Comparison of ENCODE assay signal across 13 cellular contexts in genomic region chr5:169838688-169839087, GRCh38.
DNase-seq lines count a peak whose midpoint lies in the region; ATAC-seq and TF ChIP-seq lines count a peak whose summit lies in the region.
"Had no signal": no experiment of that assay in that cellular context is flagged by ENCODE, and none has a peak within 500 bp of the region (broad histone marks: within the 10 kb centered on the region; RNA-seq: fewer than 3 reads in every experiment).

No MANE protein-coding gene starts in this region.

- no peaks in the 10 kb centered on the region for H3K9me3 ChIP-seq in AG04450 (ENCODE audit: control insufficient read depth, insufficient read depth, low read length)
- no peaks in the 10 kb centered on the region for H3K9me3 ChIP-seq in smooth muscle cell (replicated peaks; ENCODE audit: low read depth)
- H3K9me3 ChIP-seq: psoas muscle had no signal

- no peaks in the 10 kb centered on the region for H3F3A ChIP-seq in smooth muscle cell (ENCODE audit: low read depth)

- no peaks in the 10 kb centered on the region for H3K36me3 ChIP-seq in smooth muscle cell (ENCODE audit: low read depth)

- 94% methylated on average over 3 of the region's 3 CpGs for WGBS in smooth muscle cell (ENCODE audit: low lambda C conversion rate)

- peaks cover 39 to 55% of the 10 kb centered on the region in 2 donors for H3K36me3 Mint-ChIP-seq in stimulated activated naive B cell treated with anti-CD40 and anti-IgM and Interleukin-4, amounts not matched to agents 10 μg/mL and 1 μg/mL and 100 μg/mL, for 72 hours

- H3K4me1 ChIP-seq in smooth muscle cell (ENCODE audit: low read depth), result no peaks in the 10 kb centered on the region
- H3K4me1 ChIP-seq: psoas muscle had no signal

- peaks cover 6% of the 10 kb centered on the region in 2 donors for H3K4me1 Mint-ChIP-seq in stimulated activated naive B cell treated with anti-CD40 and anti-IgM and Interleukin-4, amounts not matched to agents 10 μg/mL and 1 μg/mL and 100 μg/mL, for 72 hours

- no peak overlapping the region for H3K27ac Mint-ChIP-seq in stimulated activated naive B cell treated with anti-CD40 and anti-IgM and Interleukin-4, amounts not matched to agents 10 μg/mL and 1 μg/mL and 100 μg/mL, for 72 hours

- H3K9ac ChIP-seq in smooth muscle cell (ENCODE audit: low read depth), result no peak overlapping the region

- ATAC-seq in GM19035 (IDR thresholded peaks at IDR 0.05; ENCODE audit: unreplicated experiment) (peak; percentile 87), HG02571 (IDR thresholded peaks at IDR 0.05; ENCODE audit: unreplicated experiment) (peak; percentile 83), HG03342 (IDR thresholded peaks at IDR 0.05; ENCODE audit: unreplicated experiment) (peak; percentile 85)
- no peak for ATAC-seq in stimulated activated naive B cell treated with anti-CD40 and anti-IgM and Interleukin-4, amounts not matched to agents 10 μg/mL and 1 μg/mL and 100 μg/mL, for 72 hours (replicated peaks)
- ATAC-seq: left lobe of liver, Panc1, psoas muscle had no signal

- no peaks in the 10 kb centered on the region for H3K79me2 ChIP-seq in smooth muscle cell (ENCODE audit: low read depth)

- H3K4me2 ChIP-seq in smooth muscle cell, result no peak overlapping the region

- H3K4me3 Mint-ChIP-seq in stimulated activated naive B cell treated with anti-CD40 and anti-IgM and Interleukin-4, amounts not matched to agents 10 μg/mL and 1 μg/mL and 100 μg/mL, for 72 hours, result no peak overlapping the region

- TF ChIP-seq CTCF in AG04450 (IDR thresholded peaks at IDR 0.05; ENCODE audit: low read depth, low read length), result no peak
- TF ChIP-seq CTCF in smooth muscle cell (IDR thresholded peaks at IDR 0.05; ENCODE audit: borderline replicate concordance, insufficient read depth, poor library complexity, severe bottlenecking), result no peak

- DNase-seq in AG04450 (ENCODE audit: low read depth, low spot score), result no peak
- DNase-seq in HUDEP-2 (lab: John Stamatoyannopoulos, UW; ENCODE audit: unreplicated experiment in 76 of 76), result no peak
- no peak for DNase-seq in stimulated activated naive B cell treated with anti-CD40 and anti-IgM and Interleukin-4, amounts not matched to agents 10 μg/mL and 1 μg/mL and 100 μg/mL, for 72 hours
- no peak for DNase-seq in smooth muscle cell (lab: John Stamatoyannopoulos, UW; ENCODE audit: unreplicated experiment)
- no peak for DNase-seq in NCI-H1105 (lab: John Stamatoyannopoulos, UW)
- DNase-seq: activated gamma-delta T cell treated with Interleukin-2 at 50 U/mL for 16 hours, NCI-H2029, psoas muscle had no signal

- CTCF ChIA-PET in AG04450 (lab: Charles Lee), result interaction anchor here (0.6 kb wide), 1 partner anchor 29 kb away, joined by 3 read pairs; no protein-coding TSS in a partner anchor

- no peaks in the 10 kb centered on the region for H3K27me3 Mint-ChIP-seq in stimulated activated naive B cell treated with anti-CD40 and anti-IgM and Interleukin-4, amounts not matched to agents 10 μg/mL and 1 μg/mL and 100 μg/mL, for 72 hours

- POLR2A ChIA-PET in AG04450 (lab: Yijun Ruan, JAX), result no interaction called here

- H3K27ac ChIP-seq in AG04450 (ENCODE audit: low read depth, low read length) (peak overlapping the region; percentile 21), smooth muscle cell (ENCODE audit: low read depth) (no peak overlapping the region)
- H3K27ac ChIP-seq: psoas muscle had no signal

- H3K9me3 Mint-ChIP-seq in stimulated activated naive B cell treated with anti-CD40 and anti-IgM and Interleukin-4, amounts not matched to agents 10 μg/mL and 1 μg/mL and 100 μg/mL, for 72 hours, result no peaks in the 10 kb centered on the region

- no peaks in the 10 kb centered on the region for H4K20me1 ChIP-seq in smooth muscle cell (ENCODE audit: low read depth)

- H2AFZ ChIP-seq in smooth muscle cell (ENCODE audit: low read depth), result no peak overlapping the region

- no peaks in the 10 kb centered on the region for H3K27me3 ChIP-seq in AG04450 (ENCODE audit: control insufficient read depth, insufficient read depth, low read length)
- H3K27me3 ChIP-seq in smooth muscle cell (ENCODE audit: low read depth), result peaks cover 2% of the 10 kb centered on the region

- no peak overlapping the region for H3K4me3 ChIP-seq in AG04450 (ENCODE audit: low read depth, low read length)
- H3K4me3 ChIP-seq in smooth muscle cell, result no peak overlapping the region
- H3K4me3 ChIP-seq: psoas muscle had no signal

Comparison
In these comparisons a context has a peak if more than half of its experiments do, and no peak if none do; other contexts are left out.
1. ATAC-seq: peak in GM19035 (single experiment), HG02571 (single experiment) and HG03342 (single experiment); none in stimulated activated naive B cell treated with anti-CD40 and anti-IgM and Interleukin-4, amounts not matched to agents 10 μg/mL and 1 μg/mL and 100 μg/mL, for 72 hours (0 of 2).